In genomic region chr16:1765826-1766225, GRCh38 we compare ENCODE assay signal across 27 cellular contexts.
"Had no signal": no experiment of that assay in that cellular context is flagged by ENCODE, and none has a peak within 500 bp of the region (broad histone marks: within the 10 kb centered on the region; RNA-seq: fewer than 3 reads in every experiment).

No MANE protein-coding gene starts in this region.

- H3K4me3 ChIP-seq: hepatocyte, lower lobe of right lung, neural progenitor cell, ovary, right atrium auricular region, skin epidermis, suprapubic skin, thoracic aorta, tibial artery, upper lobe of left lung, vagina had no signal

- H3K27ac Mint-ChIP-seq: naive thymus-derived CD8-positive, alpha-beta T cell; nephron; neural progenitor cell; progenitor cell of endocrine pancreas; stimulated activated naive CD8-positive, alpha-beta T cell treated with anti-CD3 and anti-CD28 coated beads, Interleukin-15, Interleukin-2, amounts not matched to agents 100 ng/mL and 50 ng/mL, for 24 hours had no signal

- H3K9me3 Mint-ChIP-seq: naive thymus-derived CD8-positive, alpha-beta T cell; nephron; neural progenitor cell; stimulated activated naive CD8-positive, alpha-beta T cell treated with anti-CD3 and anti-CD28 coated beads, Interleukin-15, Interleukin-2, amounts not matched to agents 100 ng/mL and 50 ng/mL, for 24 hours had no signal

- H3K9me3 ChIP-seq: lower lobe of right lung, ovary, right atrium auricular region, suprapubic skin, thoracic aorta, tibial artery, upper lobe of left lung, vagina had no signal

- H3K27ac ChIP-seq: hepatocyte, lower lobe of right lung, neural progenitor cell, ovary, right atrium auricular region, skin epidermis, suprapubic skin, thoracic aorta, tibial artery, upper lobe of left lung, vagina had no signal

- H3K4me3 Mint-ChIP-seq: naive thymus-derived CD8-positive, alpha-beta T cell; nephron; stimulated activated naive CD8-positive, alpha-beta T cell treated with anti-CD3 and anti-CD28 coated beads, Interleukin-15, Interleukin-2, amounts not matched to agents 100 ng/mL and 50 ng/mL, for 24 hours had no signal

- H3K4me1 Mint-ChIP-seq: nephron, neural progenitor cell had no signal

- DNase-seq: kidney glomerular epithelial cell; left cardiac atrium; lower lobe of right lung; mammary epithelial cell; mesenchymal stem cell; naive thymus-derived CD8-positive, alpha-beta T cell; stimulated activated CD4-positive, alpha-beta T cell treated with anti-CD3 and anti-CD28 coated beads, Interleukin-12 subunit alpha, Interleukin-12 subunit beta, amount 100 ng/mL, for 4 hours; stimulated activated CD4-positive, alpha-beta T cell treated with anti-CD3 and anti-CD28 coated beads, Interleukin-15, amount 100 ng/mL, for 24 hours; stimulated activated CD4-positive, alpha-beta T cell treated with anti-CD3 and anti-CD28 coated beads, Interleukin-2, amount 100 ng/mL, for 24 hours; stimulated activated CD4-positive, alpha-beta T cell treated with anti-CD3 and anti-CD28 coated beads, Interleukin-4, amount 100 ng/mL, for 1 hour; stimulated activated naive CD4-positive, alpha-beta T cell; tibial artery had no signal

- H3K4me2 ChIP-seq: hepatocyte, neural progenitor cell had no signal

- H3K27me3 ChIP-seq: hepatocyte, neural progenitor cell, ovary, right atrium auricular region, suprapubic skin, tibial artery, upper lobe of left lung, vagina had no signal

- FAIRE-seq: keratinocyte had no signal

- H3K27me3 Mint-ChIP-seq: naive thymus-derived CD8-positive, alpha-beta T cell; progenitor cell of endocrine pancreas; stimulated activated naive CD8-positive, alpha-beta T cell treated with anti-CD3 and anti-CD28 coated beads, Interleukin-15, Interleukin-2, amounts not matched to agents 100 ng/mL and 50 ng/mL, for 24 hours had no signal

- H3K79me2 ChIP-seq: hepatocyte had no signal

- H2AFZ ChIP-seq: hepatocyte, neural progenitor cell had no signal

- H3K9ac ChIP-seq: neural progenitor cell had no signal

- H3K36me3 ChIP-seq: neural progenitor cell, ovary had no signal

- H3K4me1 ChIP-seq: neural progenitor cell had no signal

- ATAC-seq: left cardiac atrium; left lobe of liver; lower lobe of right lung; naive thymus-derived CD8-positive, alpha-beta T cell; sciatic nerve had no signal
